ENCODE assay signal across 1 cellular context in the genomic region with DNA sequence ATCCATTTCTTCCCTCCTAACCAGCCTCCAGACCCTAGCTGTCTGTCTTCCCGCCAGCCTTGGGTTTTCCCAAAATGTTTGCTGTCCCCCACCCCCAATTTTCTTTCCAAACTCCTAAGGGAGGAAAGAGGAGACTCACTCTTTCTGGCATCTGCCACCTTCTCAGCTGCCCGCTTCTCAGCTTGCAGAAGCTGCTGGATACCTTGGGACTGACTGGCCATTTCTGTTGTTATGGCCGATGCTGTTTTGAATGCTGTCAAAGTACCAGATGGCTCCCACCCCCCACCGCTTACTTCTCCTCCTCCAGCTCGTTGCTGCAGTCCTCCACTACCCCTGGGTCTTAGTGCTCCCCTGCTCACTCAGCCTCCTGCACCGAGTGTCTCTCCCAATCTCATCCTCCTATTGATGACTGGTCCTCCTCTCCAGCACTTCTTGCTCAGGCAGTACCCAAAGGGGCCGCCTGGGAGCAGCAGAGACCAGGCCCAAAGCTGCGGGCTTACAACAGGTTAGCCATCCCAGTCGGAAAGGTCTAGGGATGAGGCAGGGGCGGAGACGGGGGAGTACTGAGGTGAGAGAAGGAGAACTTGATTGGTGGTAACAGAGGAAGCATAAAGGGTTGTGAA.
A peak's percentile ranks its signal among the peaks of the same experiment; 100 is the strongest.
TF ChIP-seq lines count a peak whose summit lies in the region.

A gene (minus strand): TSS at position 270 of the 623 bp plus-strand sequence. CDS start 49 bp downstream, at position 221.

TF ChIP-seq in HepG2, 621 proteins besides CTCF, POLR2A, EP300 and RAD21 (continued from another document and continues in another):
- TF ChIP-seq SMAD3 (CRISPR knock-in tag; IDR thresholded peaks at IDR 0.05) (peak; percentile 79; the same call in 1 of the 2 replicates), ZNF326 (CRISPR knock-in tag; IDR thresholded peaks at IDR 0.05; ENCODE audit: borderline replicate concordance) (no peak), ZNF607 (CRISPR knock-in tag; IDR thresholded peaks at IDR 0.05; ENCODE audit: borderline replicate concordance) (no peak; the same call in 1 of the 2 replicates), ZNF180 (CRISPR knock-in tag; IDR thresholded peaks at IDR 0.05; ENCODE audit: borderline replicate concordance, low read depth) (no peak), HDAC1 (CRISPR knock-in tag; IDR thresholded peaks at IDR 0.05) (no peak), ZNF136 (CRISPR knock-in tag; IDR thresholded peaks at IDR 0.05; ENCODE audit: low read depth) (no peak), CEBPB (IDR thresholded peaks at IDR 0.05; ENCODE audit: borderline replicate concordance, low read depth, low read length) (0 out of 2 replicates have a peak, but pooled peaks have one; percentile 0), YY1 (IDR thresholded peaks at IDR 0.05; ENCODE audit: insufficient read depth, insufficient replicate concordance, low read depth, low read length) (peak; percentile 65), MXD4 (CRISPR knock-in tag; IDR thresholded peaks at IDR 0.05) (0 out of 2 replicates have a peak, but pooled peaks have one; percentile 10), GATAD2A (CRISPR knock-in tag; IDR thresholded peaks at IDR 0.05) (peak; percentile 56; the same call in 1 of the 2 replicates), RFXAP (CRISPR knock-in tag; IDR thresholded peaks at IDR 0.05; ENCODE audit: borderline replicate concordance) (no peak; the same call in 1 of the 2 replicates), ZNF75D (CRISPR knock-in tag; IDR thresholded peaks at IDR 0.05; ENCODE audit: borderline replicate concordance) (no peak), HOXD1 (CRISPR knock-in tag; IDR thresholded peaks at IDR 0.05) (no peak), ZNF383 (CRISPR knock-in tag; IDR thresholded peaks at IDR 0.05; ENCODE audit: borderline replicate concordance) (no peak), RBFOX2 (IDR thresholded peaks at IDR 0.05; ENCODE audit: low read depth, low read length) (no peak), MIXL1 (CRISPR knock-in tag; IDR thresholded peaks at IDR 0.05) (peak; percentile 80), MTF2 (CRISPR knock-in tag; IDR thresholded peaks at IDR 0.05; ENCODE audit: borderline replicate concordance) (no peak), ZNF33A (CRISPR knock-in tag; IDR thresholded peaks at IDR 0.05; ENCODE audit: borderline replicate concordance) (no peak)
- TF ChIP-seq, protein P1, sequence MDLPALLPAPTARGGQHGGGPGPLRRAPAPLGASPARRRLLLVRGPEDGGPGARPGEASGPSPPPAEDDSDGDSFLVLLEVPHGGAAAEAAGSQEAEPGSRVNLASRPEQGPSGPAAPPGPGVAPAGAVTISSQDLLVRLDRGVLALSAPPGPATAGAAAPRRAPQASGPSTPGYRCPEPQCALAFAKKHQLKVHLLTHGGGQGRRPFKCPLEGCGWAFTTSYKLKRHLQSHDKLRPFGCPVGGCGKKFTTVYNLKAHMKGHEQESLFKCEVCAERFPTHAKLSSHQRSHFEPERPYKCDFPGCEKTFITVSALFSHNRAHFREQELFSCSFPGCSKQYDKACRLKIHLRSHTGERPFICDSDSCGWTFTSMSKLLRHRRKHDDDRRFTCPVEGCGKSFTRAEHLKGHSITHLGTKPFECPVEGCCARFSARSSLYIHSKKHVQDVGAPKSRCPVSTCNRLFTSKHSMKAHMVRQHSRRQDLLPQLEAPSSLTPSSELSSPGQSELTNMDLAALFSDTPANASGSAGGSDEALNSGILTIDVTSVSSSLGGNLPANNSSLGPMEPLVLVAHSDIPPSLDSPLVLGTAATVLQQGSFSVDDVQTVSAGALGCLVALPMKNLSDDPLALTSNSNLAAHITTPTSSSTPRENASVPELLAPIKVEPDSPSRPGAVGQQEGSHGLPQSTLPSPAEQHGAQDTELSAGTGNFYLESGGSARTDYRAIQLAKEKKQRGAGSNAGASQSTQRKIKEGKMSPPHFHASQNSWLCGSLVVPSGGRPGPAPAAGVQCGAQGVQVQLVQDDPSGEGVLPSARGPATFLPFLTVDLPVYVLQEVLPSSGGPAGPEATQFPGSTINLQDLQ (CRISPR knock-in tag; IDR thresholded peaks at IDR 0.05): no peak
- TF ChIP-seq, protein P2, sequence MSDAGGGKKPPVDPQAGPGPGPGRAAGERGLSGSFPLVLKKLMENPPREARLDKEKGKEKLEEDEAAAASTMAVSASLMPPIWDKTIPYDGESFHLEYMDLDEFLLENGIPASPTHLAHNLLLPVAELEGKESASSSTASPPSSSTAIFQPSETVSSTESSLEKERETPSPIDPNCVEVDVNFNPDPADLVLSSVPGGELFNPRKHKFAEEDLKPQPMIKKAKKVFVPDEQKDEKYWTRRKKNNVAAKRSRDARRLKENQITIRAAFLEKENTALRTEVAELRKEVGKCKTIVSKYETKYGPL (CRISPR knock-in tag; IDR thresholded peaks at IDR 0.05): no peak
- TF ChIP-seq, protein P3, sequence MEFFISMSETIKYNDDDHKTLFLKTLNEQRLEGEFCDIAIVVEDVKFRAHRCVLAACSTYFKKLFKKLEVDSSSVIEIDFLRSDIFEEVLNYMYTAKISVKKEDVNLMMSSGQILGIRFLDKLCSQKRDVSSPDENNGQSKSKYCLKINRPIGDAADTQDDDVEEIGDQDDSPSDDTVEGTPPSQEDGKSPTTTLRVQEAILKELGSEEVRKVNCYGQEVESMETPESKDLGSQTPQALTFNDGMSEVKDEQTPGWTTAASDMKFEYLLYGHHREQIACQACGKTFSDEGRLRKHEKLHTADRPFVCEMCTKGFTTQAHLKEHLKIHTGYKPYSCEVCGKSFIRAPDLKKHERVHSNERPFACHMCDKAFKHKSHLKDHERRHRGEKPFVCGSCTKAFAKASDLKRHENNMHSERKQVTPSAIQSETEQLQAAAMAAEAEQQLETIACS (CRISPR knock-in tag; IDR thresholded peaks at IDR 0.05): no peak
- TF ChIP-seq, protein P4, sequence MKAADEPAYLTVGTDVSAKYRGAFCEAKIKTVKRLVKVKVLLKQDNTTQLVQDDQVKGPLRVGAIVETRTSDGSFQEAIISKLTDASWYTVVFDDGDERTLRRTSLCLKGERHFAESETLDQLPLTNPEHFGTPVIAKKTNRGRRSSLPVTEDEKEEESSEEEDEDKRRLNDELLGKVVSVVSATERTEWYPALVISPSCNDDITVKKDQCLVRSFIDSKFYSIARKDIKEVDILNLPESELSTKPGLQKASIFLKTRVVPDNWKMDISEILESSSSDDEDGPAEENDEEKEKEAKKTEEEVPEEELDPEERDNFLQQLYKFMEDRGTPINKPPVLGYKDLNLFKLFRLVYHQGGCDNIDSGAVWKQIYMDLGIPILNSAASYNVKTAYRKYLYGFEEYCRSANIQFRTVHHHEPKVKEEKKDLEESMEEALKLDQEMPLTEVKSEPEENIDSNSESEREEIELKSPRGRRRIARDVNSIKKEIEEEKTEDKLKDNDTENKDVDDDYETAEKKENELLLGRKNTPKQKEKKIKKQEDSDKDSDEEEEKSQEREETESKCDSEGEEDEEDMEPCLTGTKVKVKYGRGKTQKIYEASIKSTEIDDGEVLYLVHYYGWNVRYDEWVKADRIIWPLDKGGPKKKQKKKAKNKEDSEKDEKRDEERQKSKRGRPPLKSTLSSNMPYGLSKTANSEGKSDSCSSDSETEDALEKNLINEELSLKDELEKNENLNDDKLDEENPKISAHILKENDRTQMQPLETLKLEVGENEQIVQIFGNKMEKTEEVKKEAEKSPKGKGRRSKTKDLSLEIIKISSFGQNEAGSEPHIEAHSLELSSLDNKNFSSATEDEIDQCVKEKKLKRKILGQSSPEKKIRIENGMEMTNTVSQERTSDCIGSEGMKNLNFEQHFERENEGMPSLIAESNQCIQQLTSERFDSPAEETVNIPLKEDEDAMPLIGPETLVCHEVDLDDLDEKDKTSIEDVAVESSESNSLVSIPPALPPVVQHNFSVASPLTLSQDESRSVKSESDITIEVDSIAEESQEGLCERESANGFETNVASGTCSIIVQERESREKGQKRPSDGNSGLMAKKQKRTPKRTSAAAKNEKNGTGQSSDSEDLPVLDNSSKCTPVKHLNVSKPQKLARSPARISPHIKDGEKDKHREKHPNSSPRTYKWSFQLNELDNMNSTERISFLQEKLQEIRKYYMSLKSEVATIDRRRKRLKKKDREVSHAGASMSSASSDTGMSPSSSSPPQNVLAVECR (CRISPR knock-in tag; IDR thresholded peaks at IDR 0.05; ENCODE audit: borderline replicate concordance): no peak; the same call in 1 of the 2 replicates
- TF ChIP-seq, protein P5, sequence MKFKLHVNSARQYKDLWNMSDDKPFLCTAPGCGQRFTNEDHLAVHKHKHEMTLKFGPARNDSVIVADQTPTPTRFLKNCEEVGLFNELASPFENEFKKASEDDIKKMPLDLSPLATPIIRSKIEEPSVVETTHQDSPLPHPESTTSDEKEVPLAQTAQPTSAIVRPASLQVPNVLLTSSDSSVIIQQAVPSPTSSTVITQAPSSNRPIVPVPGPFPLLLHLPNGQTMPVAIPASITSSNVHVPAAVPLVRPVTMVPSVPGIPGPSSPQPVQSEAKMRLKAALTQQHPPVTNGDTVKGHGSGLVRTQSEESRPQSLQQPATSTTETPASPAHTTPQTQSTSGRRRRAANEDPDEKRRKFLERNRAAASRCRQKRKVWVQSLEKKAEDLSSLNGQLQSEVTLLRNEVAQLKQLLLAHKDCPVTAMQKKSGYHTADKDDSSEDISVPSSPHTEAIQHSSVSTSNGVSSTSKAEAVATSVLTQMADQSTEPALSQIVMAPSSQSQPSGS (CRISPR knock-in tag; IDR thresholded peaks at IDR 0.05): peak; percentile 41; the same call in 1 of the 2 replicates
- TF ChIP-seq, protein P6, sequence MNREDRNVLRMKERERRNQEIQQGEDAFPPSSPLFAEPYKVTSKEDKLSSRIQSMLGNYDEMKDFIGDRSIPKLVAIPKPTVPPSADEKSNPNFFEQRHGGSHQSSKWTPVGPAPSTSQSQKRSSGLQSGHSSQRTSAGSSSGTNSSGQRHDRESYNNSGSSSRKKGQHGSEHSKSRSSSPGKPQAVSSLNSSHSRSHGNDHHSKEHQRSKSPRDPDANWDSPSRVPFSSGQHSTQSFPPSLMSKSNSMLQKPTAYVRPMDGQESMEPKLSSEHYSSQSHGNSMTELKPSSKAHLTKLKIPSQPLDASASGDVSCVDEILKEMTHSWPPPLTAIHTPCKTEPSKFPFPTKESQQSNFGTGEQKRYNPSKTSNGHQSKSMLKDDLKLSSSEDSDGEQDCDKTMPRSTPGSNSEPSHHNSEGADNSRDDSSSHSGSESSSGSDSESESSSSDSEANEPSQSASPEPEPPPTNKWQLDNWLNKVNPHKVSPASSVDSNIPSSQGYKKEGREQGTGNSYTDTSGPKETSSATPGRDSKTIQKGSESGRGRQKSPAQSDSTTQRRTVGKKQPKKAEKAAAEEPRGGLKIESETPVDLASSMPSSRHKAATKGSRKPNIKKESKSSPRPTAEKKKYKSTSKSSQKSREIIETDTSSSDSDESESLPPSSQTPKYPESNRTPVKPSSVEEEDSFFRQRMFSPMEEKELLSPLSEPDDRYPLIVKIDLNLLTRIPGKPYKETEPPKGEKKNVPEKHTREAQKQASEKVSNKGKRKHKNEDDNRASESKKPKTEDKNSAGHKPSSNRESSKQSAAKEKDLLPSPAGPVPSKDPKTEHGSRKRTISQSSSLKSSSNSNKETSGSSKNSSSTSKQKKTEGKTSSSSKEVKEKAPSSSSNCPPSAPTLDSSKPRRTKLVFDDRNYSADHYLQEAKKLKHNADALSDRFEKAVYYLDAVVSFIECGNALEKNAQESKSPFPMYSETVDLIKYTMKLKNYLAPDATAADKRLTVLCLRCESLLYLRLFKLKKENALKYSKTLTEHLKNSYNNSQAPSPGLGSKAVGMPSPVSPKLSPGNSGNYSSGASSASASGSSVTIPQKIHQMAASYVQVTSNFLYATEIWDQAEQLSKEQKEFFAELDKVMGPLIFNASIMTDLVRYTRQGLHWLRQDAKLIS (CRISPR knock-in tag; IDR thresholded peaks at IDR 0.05): no peak
- TF ChIP-seq, protein P7, sequence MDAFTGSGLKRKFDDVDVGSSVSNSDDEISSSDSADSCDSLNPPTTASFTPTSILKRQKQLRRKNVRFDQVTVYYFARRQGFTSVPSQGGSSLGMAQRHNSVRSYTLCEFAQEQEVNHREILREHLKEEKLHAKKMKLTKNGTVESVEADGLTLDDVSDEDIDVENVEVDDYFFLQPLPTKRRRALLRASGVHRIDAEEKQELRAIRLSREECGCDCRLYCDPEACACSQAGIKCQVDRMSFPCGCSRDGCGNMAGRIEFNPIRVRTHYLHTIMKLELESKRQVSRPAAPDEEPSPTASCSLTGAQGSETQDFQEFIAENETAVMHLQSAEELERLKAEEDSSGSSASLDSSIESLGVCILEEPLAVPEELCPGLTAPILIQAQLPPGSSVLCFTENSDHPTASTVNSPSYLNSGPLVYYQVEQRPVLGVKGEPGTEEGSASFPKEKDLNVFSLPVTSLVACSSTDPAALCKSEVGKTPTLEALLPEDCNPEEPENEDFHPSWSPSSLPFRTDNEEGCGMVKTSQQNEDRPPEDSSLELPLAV (CRISPR knock-in tag; conservative IDR thresholded peaks at IDR 0.05; ENCODE audit: low read depth): no peak
- TF ChIP-seq, protein P8, sequence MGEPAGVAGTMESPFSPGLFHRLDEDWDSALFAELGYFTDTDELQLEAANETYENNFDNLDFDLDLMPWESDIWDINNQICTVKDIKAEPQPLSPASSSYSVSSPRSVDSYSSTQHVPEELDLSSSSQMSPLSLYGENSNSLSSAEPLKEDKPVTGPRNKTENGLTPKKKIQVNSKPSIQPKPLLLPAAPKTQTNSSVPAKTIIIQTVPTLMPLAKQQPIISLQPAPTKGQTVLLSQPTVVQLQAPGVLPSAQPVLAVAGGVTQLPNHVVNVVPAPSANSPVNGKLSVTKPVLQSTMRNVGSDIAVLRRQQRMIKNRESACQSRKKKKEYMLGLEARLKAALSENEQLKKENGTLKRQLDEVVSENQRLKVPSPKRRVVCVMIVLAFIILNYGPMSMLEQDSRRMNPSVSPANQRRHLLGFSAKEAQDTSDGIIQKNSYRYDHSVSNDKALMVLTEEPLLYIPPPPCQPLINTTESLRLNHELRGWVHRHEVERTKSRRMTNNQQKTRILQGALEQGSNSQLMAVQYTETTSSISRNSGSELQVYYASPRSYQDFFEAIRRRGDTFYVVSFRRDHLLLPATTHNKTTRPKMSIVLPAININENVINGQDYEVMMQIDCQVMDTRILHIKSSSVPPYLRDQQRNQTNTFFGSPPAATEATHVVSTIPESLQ (CRISPR knock-in tag; conservative IDR thresholded peaks at IDR 0.05): no peak
- TF ChIP-seq, protein P9, sequence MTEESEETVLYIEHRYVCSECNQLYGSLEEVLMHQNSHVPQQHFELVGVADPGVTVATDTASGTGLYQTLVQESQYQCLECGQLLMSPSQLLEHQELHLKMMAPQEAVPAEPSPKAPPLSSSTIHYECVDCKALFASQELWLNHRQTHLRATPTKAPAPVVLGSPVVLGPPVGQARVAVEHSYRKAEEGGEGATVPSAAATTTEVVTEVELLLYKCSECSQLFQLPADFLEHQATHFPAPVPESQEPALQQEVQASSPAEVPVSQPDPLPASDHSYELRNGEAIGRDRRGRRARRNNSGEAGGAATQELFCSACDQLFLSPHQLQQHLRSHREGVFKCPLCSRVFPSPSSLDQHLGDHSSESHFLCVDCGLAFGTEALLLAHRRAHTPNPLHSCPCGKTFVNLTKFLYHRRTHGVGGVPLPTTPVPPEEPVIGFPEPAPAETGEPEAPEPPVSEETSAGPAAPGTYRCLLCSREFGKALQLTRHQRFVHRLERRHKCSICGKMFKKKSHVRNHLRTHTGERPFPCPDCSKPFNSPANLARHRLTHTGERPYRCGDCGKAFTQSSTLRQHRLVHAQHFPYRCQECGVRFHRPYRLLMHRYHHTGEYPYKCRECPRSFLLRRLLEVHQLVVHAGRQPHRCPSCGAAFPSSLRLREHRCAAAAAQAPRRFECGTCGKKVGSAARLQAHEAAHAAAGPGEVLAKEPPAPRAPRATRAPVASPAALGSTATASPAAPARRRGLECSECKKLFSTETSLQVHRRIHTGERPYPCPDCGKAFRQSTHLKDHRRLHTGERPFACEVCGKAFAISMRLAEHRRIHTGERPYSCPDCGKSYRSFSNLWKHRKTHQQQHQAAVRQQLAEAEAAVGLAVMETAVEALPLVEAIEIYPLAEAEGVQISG (CRISPR knock-in tag; IDR thresholded peaks at IDR 0.05): peak; percentile 59; the same call in 1 of the 2 replicates
